In the genomic region with DNA sequence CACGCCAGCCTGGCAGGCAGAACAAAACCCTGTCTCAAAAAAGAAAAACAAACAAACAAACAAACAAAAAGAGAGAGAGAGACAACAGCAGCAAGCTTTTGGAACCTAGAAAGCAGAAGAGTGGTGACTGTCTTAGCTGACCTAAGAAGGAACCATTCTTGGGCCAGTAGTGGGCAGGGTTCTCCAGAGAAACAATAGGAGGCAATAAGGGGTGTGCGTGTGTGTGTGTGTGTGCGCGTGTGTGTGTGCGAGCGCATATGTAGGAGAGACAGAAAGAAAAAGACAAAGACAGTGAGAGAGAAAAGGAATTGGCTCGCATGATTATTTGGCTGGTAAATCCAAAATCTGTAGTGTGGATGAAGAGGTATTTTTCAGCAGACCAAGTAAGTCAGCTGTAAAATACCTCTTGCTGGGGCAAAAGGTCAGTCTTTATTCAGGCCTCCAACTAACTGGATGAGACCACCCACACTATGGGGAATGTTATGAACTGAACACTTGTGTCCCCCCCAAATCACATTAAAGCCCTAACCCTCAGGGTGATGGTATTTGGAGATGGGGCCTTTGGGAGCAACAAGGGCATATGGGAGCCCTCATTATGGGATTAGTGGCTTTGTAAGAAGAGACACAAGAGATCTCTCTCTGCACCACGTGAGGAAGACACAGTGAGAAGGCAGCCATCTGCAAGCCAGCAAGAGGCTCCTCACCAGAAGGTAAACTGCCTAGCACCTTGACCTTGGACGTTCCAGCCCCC, we compare ENCODE assay signal across 1 cellular context.
TF ChIP-seq lines count a peak whose summit lies in the region.

No MANE protein-coding gene starts in this region.

TF ChIP-seq in GM23338, 12 proteins besides CTCF, POLR2A, EP300 and RAD21 (continued from another document):
- TF ChIP-seq ZNF462 (CRISPR knock-in tag; IDR thresholded peaks at IDR 0.05) (no peak), POLR2AphosphoS5 (IDR thresholded peaks at IDR 0.05; ENCODE audit: low read depth) (no peak), EZH2phosphoT487 (IDR thresholded peaks at IDR 0.05; ENCODE audit: unreplicated experiment) (no peak)
